9 cellular contexts compared by ENCODE assay signal in genomic region chr11:118531597-118532084, GRCh38. TPM values are rescaled to one million over a fixed set of nuclear protein-coding genes. Genes with fewer than 3 reads are reported as not detected.
A peak's percentile ranks its signal among the peaks of the same experiment; 100 is the strongest.
DNase-seq lines count a peak whose midpoint lies in the region; ATAC-seq and TF ChIP-seq lines count a peak whose summit lies in the region.
"Had no signal": no experiment of that assay in that cellular context is flagged by ENCODE, and none has a peak within 500 bp of the region (broad histone marks: within the 10 kb centered on the region; RNA-seq: fewer than 3 reads in every experiment).

No MANE protein-coding gene starts in this region.

- H4K91ac ChIP-seq in IMR-90 (ENCODE audit: insufficient read depth, low read depth, low read length): peak overlapping the region; percentile 13; the same call in 1 of the 2 replicates

- peaks cover 0 to 7% (median 0%) of the 10 kb centered on the region in 5 donors for H3K36me3 Mint-ChIP-seq in naive thymus-derived CD4-positive, alpha-beta T cell

- 0 out of 2 replicates have a peak overlapping the region, but pooled peaks have one; percentile 12 for H4K5ac ChIP-seq in IMR-90 (ENCODE audit: low read depth, low read length)

- dilution Hi-C loops in IMR-90 (cut with HindIII; ENCODE audit: low sequenced_read_pairs, unreplicated experiment): no loop called here

- H3K23ac ChIP-seq in IMR-90 (ENCODE audit: low read depth, low read length): peak overlapping the region; percentile 79

- no peaks in the 10 kb centered on the region for H3K27me3 ChIP-seq in IMR-90 (ENCODE audit: control insufficient read depth, insufficient read depth, low read length)
- H3K27me3 ChIP-seq in duodenal mucosa (ENCODE audit: control insufficient read depth in 1 of 2, insufficient read depth in 2 of 2, low read length in 2 of 2): no peaks in the 10 kb centered on the region
- H3K27me3 ChIP-seq in naive thymus-derived CD4-positive, alpha-beta T cell (ENCODE audit: control insufficient read depth in 2 of 2, insufficient read depth in 2 of 2, low read length in 2 of 2): no peaks in the 10 kb centered on the region

- peak overlapping the region; percentile 34 to 83; a peak in 3 of 4 replicates for H4K8ac ChIP-seq in IMR-90 (ENCODE audit: low read depth in 2 of 2, low read length in 2 of 2)

- peak overlapping the region; percentile 100 for H3K4me2 ChIP-seq in IMR-90 (ENCODE audit: low read depth, low read length)

- no peak overlapping the region for H2BK15ac ChIP-seq in IMR-90 (ENCODE audit: low read depth, low read length)

- no peak overlapping the region for H2BK5ac ChIP-seq in IMR-90 (ENCODE audit: low read depth, low read length, poor library complexity, severe bottlenecking)

- H3K4ac ChIP-seq in IMR-90 (ENCODE audit: low read depth, low read length): peak overlapping the region; percentile 68

- H3K27ac Mint-ChIP-seq in naive thymus-derived CD4-positive, alpha-beta T cell: peak overlapping the region; percentile 76 to 96 (median 90)

- peak overlapping the region; percentile 98 for H2AFZ ChIP-seq in IMR-90 (replicated peaks; ENCODE audit: low read length, poor library complexity)

- H3K4me3 Mint-ChIP-seq in naive thymus-derived CD4-positive, alpha-beta T cell: peak overlapping the region; percentile 91 to 99 (median 94)

- H3K79me1 ChIP-seq in IMR-90 (ENCODE audit: low read depth in 1 of 2, low read length in 2 of 2): peaks cover 0 to 24% of the 10 kb centered on the region in 2 experiments; a peak in 3 of 4 replicates

- H3K36me3 ChIP-seq in IMR-90 (ENCODE audit: control insufficient read depth, insufficient read depth, low read length) (peaks cover 3% of the 10 kb centered on the region), duodenal mucosa (ENCODE audit: control insufficient read depth in 1 of 2, insufficient read depth in 2 of 2, low read length in 2 of 2) (peaks cover 10 to 13% of the 10 kb centered on the region in 2 donors)
- H3K36me3 ChIP-seq in naive thymus-derived CD4-positive, alpha-beta T cell (ENCODE audit: control insufficient read depth in 2 of 3, insufficient read depth in 3 of 3, low read length in 3 of 3): peaks cover 0 to 28% (median 0%) of the 10 kb centered on the region in 3 experiments

- H2AK9ac ChIP-seq in IMR-90 (replicated peaks; ENCODE audit: low read depth, low read length, poor library complexity): peak overlapping the region; percentile 28

- no peak overlapping the region for H2BK20ac ChIP-seq in IMR-90 (ENCODE audit: low read depth, low read length)

- H3K4me1 ChIP-seq in IMR-90 (ENCODE audit: control insufficient read depth, insufficient read depth, low read length): peaks cover 2% of the 10 kb centered on the region; the same call in 1 of the 2 replicates
- peaks cover 62 to 75% of the 10 kb centered on the region in 2 donors for H3K4me1 ChIP-seq in duodenal mucosa (ENCODE audit: control insufficient read depth in 1 of 2, insufficient read depth in 2 of 2, low read length in 2 of 2)
- peaks cover 13 to 14% of the 10 kb centered on the region in 2 donors for H3K4me1 ChIP-seq in naive thymus-derived CD4-positive, alpha-beta T cell (ENCODE audit: control insufficient read depth in 2 of 2, insufficient read depth in 2 of 2, low read length in 2 of 2)

- H3K4me3 ChIP-seq in IMR-90 (ENCODE audit: insufficient read depth, low read depth, low read length) (peak overlapping the region; percentile 92), duodenal mucosa (ENCODE audit: low read depth in 1 of 2, low read length in 2 of 2) (peak overlapping the region; percentile 92 to 97)
- peak overlapping the region; percentile 83 for H3K4me3 ChIP-seq in naive thymus-derived CD4-positive, alpha-beta T cell (ENCODE audit: low read length)

- peak overlapping the region; percentile 79; the same call in 1 of the 2 replicates for H3K14ac ChIP-seq in IMR-90 (replicated peaks; ENCODE audit: low read depth, low read length)

- peaks cover 0 to 4% (median 0%) of the 10 kb centered on the region in 11 donors for H3K9me3 Mint-ChIP-seq in naive thymus-derived CD4-positive, alpha-beta T cell

- H2AK5ac ChIP-seq in IMR-90 (ENCODE audit: low read depth, low read length): peak overlapping the region; percentile 53

- TF ChIP-seq CTCF in IMR-90 (conservative IDR thresholded peaks at IDR 0.05; ENCODE audit: low read depth, low read length): no peak

- intact Hi-C loops in IMR-90 (cut with micrococcal nuclease): loop anchor here (2.0 kb wide), 1 partner anchor 35 kb away; no protein-coding TSS in a partner anchor
- intact Hi-C loops in naive thymus-derived CD4-positive, alpha-beta T cell (cut with micrococcal nuclease): loop anchor here (1.0 to 2.0 kb wide), 5 partner anchors 35 to 466 kb away; partner anchors contain the start of genes ARCN1 (in 1 of the 2) and CD3E (in 1 of the 2)

- ATAC-seq in IMR-90 (ENCODE audit: low read depth): no peak
- peak; percentile 24 for ATAC-seq in naive thymus-derived CD4-positive, alpha-beta T cell
- no peak for ATAC-seq in HG02678 (IDR thresholded peaks at IDR 0.05; ENCODE audit: unreplicated experiment)
- ATAC-seq in HG03442 (IDR thresholded peaks at IDR 0.05; ENCODE audit: unreplicated experiment): no peak

- CTCF ChIA-PET in IMR-90 (lab: Yijun Ruan, JAX): no interaction called here
- CTCF ChIA-PET in naive thymus-derived CD4-positive, alpha-beta T cell (lab: Charles Lee): no interaction called here

- no peak for TF ChIP-seq RAD21 in IMR-90 (IDR thresholded peaks at IDR 0.05; ENCODE audit: low read length)

- H3K9me3 ChIP-seq in IMR-90 (ENCODE audit: control insufficient read depth, insufficient read depth, low read length): no peaks in the 10 kb centered on the region
- H3K9me3 ChIP-seq in duodenal mucosa (ENCODE audit: control insufficient read depth in 1 of 2, low read length in 2 of 2): no peaks in the 10 kb centered on the region
- no peaks in the 10 kb centered on the region for H3K9me3 ChIP-seq in naive thymus-derived CD4-positive, alpha-beta T cell (ENCODE audit: control insufficient read depth in 2 of 3, low read length in 3 of 3)

- no peaks in the 10 kb centered on the region for H4K20me1 ChIP-seq in IMR-90 (ENCODE audit: insufficient read depth, low read length)

- in situ Hi-C loops in IMR-90 (cut with MboI; ENCODE audit: low sequenced_read_pairs): no loop called here

- no peak overlapping the region; the same call in 1 of the 2 replicates for H3K27ac ChIP-seq in IMR-90 (ENCODE audit: insufficient read depth, low read length)
- H3K27ac ChIP-seq in duodenal mucosa (ENCODE audit: low read depth, low read length): peak overlapping the region; percentile 84
- peak overlapping the region; percentile 83 for H3K27ac ChIP-seq in naive thymus-derived CD4-positive, alpha-beta T cell (ENCODE audit: low read depth, low read length)
- H3K27ac ChIP-seq: epithelial cell of prostate had no signal

- H3K9ac ChIP-seq in IMR-90 (ENCODE audit: low read depth, low read length): peak overlapping the region; percentile 91
- peak overlapping the region; percentile 79 to 91 for H3K9ac ChIP-seq in duodenal mucosa (ENCODE audit: low read depth in 1 of 2, low read length in 2 of 2)

- no TSS peak for BruUV-seq in IMR-90 (replicated peaks; lab: Mats Ljungman, UMichigan)

- POLR2A ChIA-PET in IMR-90 (lab: Charles Lee; ENCODE audit: unreplicated experiment): no interaction called here
- POLR2A ChIA-PET in naive thymus-derived CD4-positive, alpha-beta T cell (lab: Charles Lee): interaction anchor here (0.6 kb wide), 1 partner anchor 44 kb away, joined by 3 read pairs; no protein-coding TSS in a partner anchor

- H3K56ac ChIP-seq in IMR-90 (ENCODE audit: extremely low read depth, insufficient read depth, low read length): no peak overlapping the region

- peaks cover 22 to 48% (median 44%) of the 10 kb centered on the region in 7 donors for H3K4me1 Mint-ChIP-seq in naive thymus-derived CD4-positive, alpha-beta T cell

- H3K27me3 Mint-ChIP-seq in naive thymus-derived CD4-positive, alpha-beta T cell: peaks cover 0 to 3% (median 0%) of the 10 kb centered on the region in 5 donors

- 23% methylated on average over 3 of the region's 12 CpGs; no CpG with 5 or more reads in 1 of the 2 experiments for WGBS in IMR-90 (ENCODE audit: extremely low coverage in 2 of 2, insufficient read length in 1 of 2), 2 experiments

- no peaks in the 10 kb centered on the region for H3K9me1 ChIP-seq in IMR-90 (ENCODE audit: insufficient read depth, low read length)

- no peak overlapping the region for H2BK120ac ChIP-seq in IMR-90 (ENCODE audit: low read depth, low read length)

- DNase-seq in AG08396 (ENCODE audit: low spot score): peak; percentile 49
- DNase-seq in IMR-90: no peak
- DNase-seq in naive thymus-derived CD4-positive, alpha-beta T cell: no peak
- no peak for DNase-seq in effector CD4-positive, alpha-beta T cell
- no peak for DNase-seq in stimulated activated CD4-positive, alpha-beta T cell treated with anti-CD3 and anti-CD28 coated beads, Interleukin-4, amount 100 ng/mL, for 4 hours

- H3K18ac ChIP-seq in IMR-90 (ENCODE audit: low read depth, low read length): no peak overlapping the region

- no peak for TF ChIP-seq POLR2A in IMR-90 (IDR thresholded peaks at IDR 0.05; ENCODE audit: low read depth, low read length)

RNA-seq across cellular contexts. Expression of gene TMEM25, which starts 0.6 kb away (rescaled TPM):
- 14.0 and 14.2 TPM in 2 replicates for total RNA-seq in IMR-90 (2012; rRNA removed)
- polyA plus RNA-seq in IMR-90 (2012; rRNA removed): 37.1 and 41.7 TPM in 2 replicates
- polyA plus RNA-seq in IMR-90 (2012; cell fraction: cytosol; rRNA removed): 19.5 and 40.7 TPM in 2 replicates
- polyA plus RNA-seq in IMR-90 (2012; cell fraction: nucleus; rRNA removed; ENCODE audit: low replicate concordance): 67.7 and 134 TPM in 2 replicates
- total RNA-seq in naive thymus-derived CD4-positive, alpha-beta T cell: 10 to 100 TPM; 12.1 to 32.8 (median 27.6) TPM
- polyA plus RNA-seq in naive thymus-derived CD4-positive, alpha-beta T cell: 10 to 100 TPM; 24.0 to 30.9 TPM

RNA-seq across cellular contexts. Expression of gene TTC36, which starts 4.4 kb away (rescaled TPM):
- total RNA-seq in IMR-90 (2012; rRNA removed): not detected in 2 replicates
- not detected in 2 replicates for polyA plus RNA-seq in IMR-90 (2012; rRNA removed)
- polyA plus RNA-seq in IMR-90 (2012; cell fraction: cytosol; rRNA removed): 0.21 TPM in 1 of 2 replicates, not detected in the other
- polyA plus RNA-seq in IMR-90 (2012; cell fraction: nucleus; rRNA removed; ENCODE audit: low replicate concordance): 0.13 and 1.5 TPM in 2 replicates
- 1 to 10 TPM in 3 of 5 experiments, under 1 TPM in 2; 0.34 to 2.7 (median 1.1) TPM for total RNA-seq in naive thymus-derived CD4-positive, alpha-beta T cell
- 1 to 10 TPM in 1 of 2 donors, under 1 TPM in 1; 0.29 to 1.2 TPM for polyA plus RNA-seq in naive thymus-derived CD4-positive, alpha-beta T cell

RNA-seq across cellular contexts. Expression of gene IFT46, which starts 34.1 kb away (rescaled TPM):
- 45.5 and 46.2 TPM in 2 replicates for total RNA-seq in IMR-90 (2012; rRNA removed)
- 27.7 and 30.1 TPM in 2 replicates for polyA plus RNA-seq in IMR-90 (2012; rRNA removed)
- polyA plus RNA-seq in IMR-90 (2012; cell fraction: cytosol; rRNA removed): 11.6 and 13.5 TPM in 2 replicates
- polyA plus RNA-seq in IMR-90 (2012; cell fraction: nucleus; rRNA removed; ENCODE audit: low replicate concordance): 16.9 and 37.4 TPM in 2 replicates
- 10 to 100 TPM in 3 of 5 experiments, 1 to 10 TPM in 2; 5.4 to 16.6 (median 10.4) TPM for total RNA-seq in naive thymus-derived CD4-positive, alpha-beta T cell
- polyA plus RNA-seq in naive thymus-derived CD4-positive, alpha-beta T cell: 1 to 10 TPM; 6.7 to 7.0 TPM

RNA-seq across cellular contexts. Expression of gene ARCN1, which starts 40.6 kb away (rescaled TPM):
- total RNA-seq in IMR-90 (2012; rRNA removed): 148 and 176 TPM in 2 replicates
- 212 and 215 TPM in 2 replicates for polyA plus RNA-seq in IMR-90 (2012; rRNA removed)
- polyA plus RNA-seq in IMR-90 (2012; cell fraction: cytosol; rRNA removed): 47.6 and 72.9 TPM in 2 replicates
- 17.0 and 104 TPM in 2 replicates for polyA plus RNA-seq in IMR-90 (2012; cell fraction: nucleus; rRNA removed; ENCODE audit: low replicate concordance)
- 100 to 1,000 TPM in 3 of 5 experiments, 10 to 100 TPM in 2; 71.2 to 134 (median 115) TPM for total RNA-seq in naive thymus-derived CD4-positive, alpha-beta T cell
- polyA plus RNA-seq in naive thymus-derived CD4-positive, alpha-beta T cell: 100 to 1,000 TPM; 139 to 170 TPM
